ENCODE assay signal across 8 cellular contexts in genomic region chr7:144834516-144835165, GRCh38. TPM values are rescaled to one million over a fixed set of nuclear protein-coding genes. Genes with fewer than 3 reads are reported as not detected.
A peak's percentile ranks its signal among the peaks of the same experiment; 100 is the strongest.
DNase-seq lines count a peak whose midpoint lies in the region; ATAC-seq and TF ChIP-seq lines count a peak whose summit lies in the region.

No MANE protein-coding gene starts in this region.

- peak; percentile 47 for ATAC-seq in GM19395 (IDR thresholded peaks at IDR 0.05; ENCODE audit: unreplicated experiment)
- ATAC-seq in HG03442 (IDR thresholded peaks at IDR 0.05; ENCODE audit: unreplicated experiment), result peak; percentile 31
- peak in 1 of 2 donors; percentile 46 for ATAC-seq in upper lobe of left lung (ENCODE audit: low FRiP score in 2 of 2)

- TF ChIP-seq CTCF in dorsolateral prefrontal cortex (IDR thresholded peaks at IDR 0.05 in 54 of 56, conservative IDR thresholded peaks at IDR 0.05 in 2 of 56; ENCODE audit: low read depth in 1 of 56, partially characterized antibody in 56 of 56) (peak in 1 of 56 donors; percentile 6), upper lobe of left lung (IDR thresholded peaks at IDR 0.05) (no peak)

- H3K27ac ChIP-seq in BLaER1, result no peak overlapping the region; the same call in 1 of the 2 replicates
- H3K27ac ChIP-seq in dorsolateral prefrontal cortex, result peak overlapping the region in 57 of 59 donors; percentile 61 to 98 (median 93)
- peak overlapping the region; percentile 95 to 99 (median 98) for H3K27ac ChIP-seq in upper lobe of left lung

- H3K4me1 ChIP-seq in BLaER1 (peaks cover 14% of the 10 kb centered on the region), upper lobe of left lung (peaks cover 12 to 20% (median 14%) of the 10 kb centered on the region in 4 donors)

- H4K20me1 ChIP-seq in BLaER1, result no peaks in the 10 kb centered on the region

- WGBS in upper lobe of left lung, 2 donors, result 26 to 31% methylated on average over 15 of the region's 15 CpGs

- intact Hi-C loops in dorsolateral prefrontal cortex (cut with DNase I), result loop anchor here in 1 of 2 donors (5.0 kb wide), 1 partner anchor 317 kb away; no protein-coding TSS in a partner anchor

- TF ChIP-seq EP300 in upper lobe of left lung (IDR thresholded peaks at IDR 0.05), result no peak

- H3K4me3 ChIP-seq in BLaER1 (peak overlapping the region; percentile 82), dorsolateral prefrontal cortex (peak overlapping the region; percentile 54 to 87 (median 79)), upper lobe of left lung (peak overlapping the region; percentile 69 to 85 (median 78))

- H3K9me3 ChIP-seq in BLaER1, result no peaks in the 10 kb centered on the region
- no peaks in the 10 kb centered on the region for H3K9me3 ChIP-seq in upper lobe of left lung

- peak overlapping the region; percentile 89 for H3K9ac ChIP-seq in BLaER1

- H3K27me3 ChIP-seq in BLaER1 (no peaks in the 10 kb centered on the region), dorsolateral prefrontal cortex (no peaks in the 10 kb centered on the region), upper lobe of left lung (no peaks in the 10 kb centered on the region)

- TF ChIP-seq POLR2A in upper lobe of left lung (IDR thresholded peaks at IDR 0.05), result no peak

- no peaks in the 10 kb centered on the region for H3K36me3 ChIP-seq in BLaER1
- H3K36me3 ChIP-seq in upper lobe of left lung, result no peaks in the 10 kb centered on the region

- peak overlapping the region; percentile 68 for H3K4me2 ChIP-seq in BLaER1

- DNase-seq in T-helper 22 cell (ENCODE audit: low read depth) (peak; percentile 29), dorsolateral prefrontal cortex (peak in 2 of 10 donors; percentile 12 to 21), mucosa of gallbladder (ENCODE audit: low spot score) (peak; percentile 25), upper lobe of left lung (peak in 1 of 2 donors; percentile 30), NCI-H1105 treated with DMSO at 0.1 percent for 48 hours (lab: John Stamatoyannopoulos, UW) (no peak)

RNA-seq across cellular contexts. Expression of gene TPK1, which starts 1.2 kb away (rescaled TPM):
- total RNA-seq in dorsolateral prefrontal cortex, result 10 to 100 TPM in 119 of 120 experiments, 1 to 10 TPM in 1; 10.0 to 33.7 (median 19.2) TPM
- 4.7 TPM for total RNA-seq in mucosa of gallbladder
- 10 to 100 TPM in 3 of 6 donors, 1 to 10 TPM in 3; 4.2 to 12.3 (median 9.1) TPM for total RNA-seq in upper lobe of left lung
